ENCODE assay signal across 12 cellular contexts in the genomic region with DNA sequence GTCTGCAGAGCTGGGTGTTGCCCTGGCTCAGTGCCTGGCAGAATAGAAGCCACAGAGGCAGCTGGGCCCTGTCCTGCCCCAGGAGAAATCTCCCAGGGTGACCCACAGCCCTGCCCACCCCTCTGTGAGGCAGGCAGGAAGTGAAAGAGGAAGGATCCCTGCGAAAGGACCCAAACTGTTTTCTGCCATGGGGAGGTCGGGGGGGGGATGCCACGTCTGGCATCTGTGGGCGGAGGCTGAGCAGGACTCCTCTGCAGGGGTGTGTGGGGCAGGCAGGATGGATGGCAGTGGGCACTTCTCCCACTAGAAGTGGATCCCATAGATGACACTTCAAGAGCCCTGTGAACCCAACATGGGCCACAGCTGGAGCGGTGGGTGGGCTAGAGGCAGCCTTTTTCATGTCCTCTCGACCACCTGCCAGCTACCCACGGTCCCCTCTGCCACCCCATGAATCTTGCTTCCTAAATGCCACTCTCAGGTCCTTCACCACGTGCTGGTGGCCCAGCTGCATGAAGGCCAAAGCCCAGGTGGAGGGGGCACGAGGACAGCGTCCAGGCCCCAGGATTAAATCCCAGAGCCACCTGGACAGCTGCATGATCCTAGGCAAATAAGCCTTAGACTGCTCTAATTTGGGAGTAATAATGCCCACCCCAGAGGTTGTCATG. TPM values are rescaled to one million over a fixed set of nuclear protein-coding genes. Genes with fewer than 3 reads are reported as not detected.
DNase-seq lines count a peak whose midpoint lies in the region; ATAC-seq, FAIRE-seq and TF ChIP-seq lines count a peak whose summit lies in the region.
"Had no signal": no experiment of that assay in that cellular context is flagged by ENCODE, and none has a peak within 500 bp of the region (broad histone marks: within the 10 kb centered on the region; RNA-seq: fewer than 3 reads in every experiment).

No MANE protein-coding gene starts in this region.

- no peak overlapping the region for H3K27ac ChIP-seq in colonic mucosa
- H3K27ac ChIP-seq: PC-9, testis had no signal

- H3K27ac Mint-ChIP-seq in stimulated activated naive B cell treated with anti-CD40 and anti-IgM and Interleukin-4, amounts not matched to agents 10 μg/mL and 1 μg/mL and 100 μg/mL, for 72 hours: no peak overlapping the region
- H3K27ac Mint-ChIP-seq: activated naive CD8-positive, alpha-beta T cell had no signal

- H3K4me1 Mint-ChIP-seq in stimulated activated naive B cell treated with anti-CD40 and anti-IgM and Interleukin-4, amounts not matched to agents 10 μg/mL and 1 μg/mL and 100 μg/mL, for 72 hours: peaks cover 56 to 82% of the 10 kb centered on the region in 2 donors

- H3K9ac ChIP-seq in colonic mucosa (ENCODE audit: low read depth in 2 of 2, low read length in 2 of 2): no peak overlapping the region

- H3K4me1 ChIP-seq in colonic mucosa: peaks cover 11% of the 10 kb centered on the region

- peak; percentile 38 to 40 for ATAC-seq in stimulated activated naive B cell treated with anti-CD40 and anti-IgM and Interleukin-4, amounts not matched to agents 10 μg/mL and 1 μg/mL and 100 μg/mL, for 72 hours (replicated peaks)
- ATAC-seq in GM18870 (IDR thresholded peaks at IDR 0.05; ENCODE audit: unreplicated experiment): no peak
- ATAC-seq in esophagus mucosa: no peak

- H3K4me3 Mint-ChIP-seq in stimulated activated naive B cell treated with anti-CD40 and anti-IgM and Interleukin-4, amounts not matched to agents 10 μg/mL and 1 μg/mL and 100 μg/mL, for 72 hours: peak overlapping the region in 1 of 2 donors; percentile 21
- H3K4me3 Mint-ChIP-seq: activated naive CD8-positive, alpha-beta T cell had no signal

- intact Hi-C loops in colonic mucosa (cut with DNase I): no loop called here

- no peak for TF ChIP-seq POLR2A in GM12892 (IDR thresholded peaks at IDR 0.05; ENCODE audit: low read depth, low read length)

- no peak for TF ChIP-seq CTCF in colonic mucosa (IDR thresholded peaks at IDR 0.05)

- H3K36me3 ChIP-seq in colonic mucosa: no peaks in the 10 kb centered on the region

- FAIRE-seq in GM12892 (lab: Jason Lieb, UNC): no peak
- FAIRE-seq: TTC549 had no signal

- peaks cover 22% of the 10 kb centered on the region for H3K27me3 ChIP-seq in colonic mucosa
- H3K27me3 ChIP-seq: testis had no signal

- DNase-seq in GM12892 (ENCODE audit: insufficient read length) (peak; percentile 28), NAMALWA (ENCODE audit: low spot score) (peak; percentile 22), epidermal melanocyte (ENCODE audit: insufficient read length, low spot score) (peak; percentile 11), colonic mucosa (no peak)
- no peak for DNase-seq in stimulated activated naive B cell treated with anti-CD40 and anti-IgM and Interleukin-4, amounts not matched to agents 10 μg/mL and 1 μg/mL and 100 μg/mL, for 72 hours
- DNase-seq: NCI-H2081 treated with DMSO at 0.1 percent for 48 hours, testis had no signal

- H3K4me3 ChIP-seq in colonic mucosa: no peak overlapping the region
- H3K4me3 ChIP-seq: PC-9, testis had no signal

- H3K36me3 Mint-ChIP-seq in stimulated activated naive B cell treated with anti-CD40 and anti-IgM and Interleukin-4, amounts not matched to agents 10 μg/mL and 1 μg/mL and 100 μg/mL, for 72 hours: peaks cover 0 to 4% of the 10 kb centered on the region in 2 donors
- H3K36me3 Mint-ChIP-seq: activated naive CD8-positive, alpha-beta T cell had no signal

- H3K27me3 Mint-ChIP-seq in stimulated activated naive B cell treated with anti-CD40 and anti-IgM and Interleukin-4, amounts not matched to agents 10 μg/mL and 1 μg/mL and 100 μg/mL, for 72 hours: peaks cover 63 to 68% of the 10 kb centered on the region in 2 donors

- H3K9me3 Mint-ChIP-seq in stimulated activated naive B cell treated with anti-CD40 and anti-IgM and Interleukin-4, amounts not matched to agents 10 μg/mL and 1 μg/mL and 100 μg/mL, for 72 hours: no peaks in the 10 kb centered on the region

- no peaks in the 10 kb centered on the region for H3K9me3 ChIP-seq in colonic mucosa
- H3K9me3 ChIP-seq: testis had no signal

RNA-seq across cellular contexts. Expression of gene PAPLN, which starts 3.6 kb away (rescaled TPM):
- polyA plus RNA-seq in GM12892 (2012; ENCODE audit: missing spikeins): 9.8 TPM
- total RNA-seq in colonic mucosa (1 to 10 TPM; 3.2 to 4.3 TPM), esophagus mucosa (5.1 TPM)
- total RNA-seq: PC-9 had no signal

Comparison
In these comparisons a context has a peak if more than half of its experiments do, and no peak if none do; other contexts are left out.
1. DNase-seq: peak in GM12892 (single experiment), NAMALWA (single experiment) and epidermal melanocyte (single experiment); none in stimulated activated naive B cell treated with anti-CD40 and anti-IgM and Interleukin-4, amounts not matched to agents 10 μg/mL and 1 μg/mL and 100 μg/mL, for 72 hours (single experiment) and colonic mucosa (single experiment).
2. ATAC-seq: peak in stimulated activated naive B cell treated with anti-CD40 and anti-IgM and Interleukin-4, amounts not matched to agents 10 μg/mL and 1 μg/mL and 100 μg/mL, for 72 hours (2 of 2); none in GM18870 (single experiment) and esophagus mucosa (single experiment).